ENCODE assay signal across 8 cellular contexts in the genomic region with DNA sequence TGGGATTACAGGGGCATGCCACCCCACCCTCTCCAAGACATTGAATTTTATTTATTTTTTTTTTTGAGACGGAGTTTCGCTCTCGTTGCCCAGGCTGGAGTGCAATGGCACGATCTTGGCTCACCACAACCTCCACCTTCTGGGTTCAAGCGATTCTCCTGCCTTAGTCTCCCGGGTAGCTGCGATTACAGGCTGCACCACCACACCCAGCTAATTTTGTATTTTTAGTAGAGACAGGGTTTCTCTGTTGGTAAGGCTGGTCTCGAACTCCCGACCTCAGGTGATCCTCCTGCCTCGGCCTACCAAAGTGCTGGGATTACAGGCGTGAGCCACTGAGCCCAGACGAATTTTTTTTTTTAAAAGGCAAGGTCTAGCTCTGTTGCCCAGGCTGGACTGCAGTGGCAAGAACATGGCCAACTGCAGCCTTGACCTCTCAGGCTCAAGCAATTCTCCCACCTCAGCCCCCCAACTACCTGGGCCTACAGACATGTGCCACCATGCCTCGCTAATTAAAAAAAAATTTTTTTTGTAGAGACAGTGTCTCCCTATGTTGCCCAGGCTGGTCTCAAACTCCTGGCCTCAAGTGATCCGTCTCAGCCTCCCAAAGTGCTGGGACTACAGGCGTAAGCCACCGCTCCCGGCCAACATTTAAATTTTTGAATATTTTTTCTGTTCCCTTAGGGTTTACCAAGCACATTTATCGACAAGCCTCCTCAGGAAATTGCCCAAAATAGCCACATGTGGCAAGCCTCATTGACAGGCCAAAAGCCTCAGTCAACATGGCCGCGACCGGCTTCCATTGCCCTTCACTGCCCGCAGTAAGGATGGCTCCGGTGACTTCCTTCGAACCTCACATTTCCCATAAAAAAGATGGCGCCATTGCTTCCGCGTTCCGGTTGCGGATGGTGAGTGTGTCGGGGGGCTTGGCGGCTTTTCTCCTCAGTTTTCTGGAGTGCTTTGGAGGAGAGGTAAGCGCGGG. TPM values are rescaled to one million over a fixed set of nuclear protein-coding genes. Genes with fewer than 3 reads are reported as not detected.
A peak's percentile ranks its signal among the peaks of the same experiment; 100 is the strongest.
DNase-seq lines count a peak whose midpoint lies in the region; ATAC-seq, FAIRE-seq and TF ChIP-seq lines count a peak whose summit lies in the region.

A gene with protein sequence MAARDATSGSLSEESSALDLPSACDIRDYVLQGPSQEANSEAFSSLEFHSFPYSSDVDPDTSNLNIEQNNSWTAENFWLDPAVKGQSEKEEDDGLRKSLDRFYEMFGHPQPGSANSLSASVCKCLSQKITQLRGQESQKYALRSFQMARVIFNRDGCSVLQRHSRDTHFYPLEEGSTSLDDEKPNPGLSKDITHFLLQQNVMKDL (plus strand): TSS at position 890 of the 979 bp plus-strand sequence. CDS start 22,465 bp downstream, outside the sequence.

- DNase-seq in NK-92 treated with Interleukin-12 subunit alpha and Interleukin-12 subunit beta, amount 100 ng/mL, for 24 hours (lab: John Stamatoyannopoulos, UW) = peak; percentile 61
- DNase-seq in NK-92 (lab: John Stamatoyannopoulos, UW; ENCODE audit: unreplicated experiment) (no peak), NCI-H2107 (lab: John Stamatoyannopoulos, UW) (peak; percentile 34), body of pancreas (peak; percentile 83 to 88 (median 84)), skeletal muscle cell (ENCODE audit: low read depth) (peak; percentile 62)

- peaks cover 19% of the 10 kb centered on the region for H3K4me1 ChIP-seq in body of pancreas

- H3K4me3 ChIP-seq in body of pancreas (peak within 1 kb of the TSS; percentile 6 to 34), iPS-11a (ENCODE audit: low read depth, low read length) (peak within 1 kb of the TSS; percentile 72), skeletal muscle cell (ENCODE audit: low read depth, low read length) (peak within 1 kb of the TSS; percentile 46)

- TF ChIP-seq POLR2A in body of pancreas (IDR thresholded peaks at IDR 0.05) = peak in 2 of 3 donors; percentile 6 to 32

- H3K9me3 ChIP-seq in body of pancreas = no peaks in the 10 kb centered on the region

- peak; percentile 9 for FAIRE-seq in TTC549 (lab: Jason Lieb, UNC)

- intact Hi-C loops in body of pancreas (cut with DNase I) = loop anchor here (10.0 kb wide), 1 partner anchor 125 kb away; no protein-coding TSS in a partner anchor

- H3K27me3 ChIP-seq in body of pancreas = no peaks in the 10 kb centered on the region

- 47 to 60% methylated on average over 26 to 33 of the region's 33 CpGs for WGBS in body of pancreas, 2 donors

- H3K36me3 ChIP-seq in body of pancreas (replicated peaks in 1 of 2; ENCODE audit: insufficient read depth in 1 of 2, low read depth in 2 of 2) = no peaks in the 10 kb centered on the region

- H3K27ac ChIP-seq in body of pancreas = peak within 1 kb of the TSS; percentile 78 to 93 (median 88)

- TF ChIP-seq CTCF in body of pancreas (IDR thresholded peaks at IDR 0.05) = no peak

- peak; percentile 89 for ATAC-seq in HG03045 (IDR thresholded peaks at IDR 0.05; ENCODE audit: unreplicated experiment)
- peak; percentile 89 for ATAC-seq in body of pancreas

RNA-seq across cellular contexts. Expression of the gene that starts here (rescaled TPM):
- 1 to 10 TPM in 1 of 2 donors, not detected in 1; 1.8 TPM for total RNA-seq in body of pancreas

Comparison
In these comparisons a context has a peak if more than half of its experiments do, and no peak if none do; other contexts are left out.
1. H3K4me3 ChIP-seq: peak in every context shown above with its lines; median percentile 72 in iPS-11a; 46 in skeletal muscle cell; 20 in body of pancreas.